Comparison of ENCODE assay signal across 8 cellular contexts in genomic region chr12:55997535-55997859, GRCh38. TPM values are rescaled to one million over a fixed set of nuclear protein-coding genes. Genes with fewer than 3 reads are reported as not detected.
DNase-seq lines count a peak whose midpoint lies in the region; ATAC-seq, FAIRE-seq and TF ChIP-seq lines count a peak whose summit lies in the region.

No MANE protein-coding gene starts in this region.

- DNase-seq in T-cell: no peak
- no peak for DNase-seq in left ventricle myocardium superior
- no peak for DNase-seq in skeletal muscle cell (ENCODE audit: low read depth)
- DNase-seq in cerebellar nuclear complex (lab: John Stamatoyannopoulos, UW): no peak
- DNase-seq in D721Med (ENCODE audit: insufficient read length, low spot score): no peak
- DNase-seq in activated CD4-positive, alpha-beta T cell treated with anti-CD3 and anti-CD28 coated beads, Interleukin-2, amount 50 U/mL, for 48 hours: no peak

- no peak for TF ChIP-seq CTCF in D721Med (IDR thresholded peaks at IDR 0.05; ENCODE audit: insufficient read depth, missing control alignments)

- ATAC-seq in GM19438 (IDR thresholded peaks at IDR 0.05; ENCODE audit: low read depth, unreplicated experiment) (peak; percentile 4), T-cell (replicated peaks in 1 of 4) (peak in 3 of 4 experiments; percentile 21 to 52 (median 32)), left ventricle myocardium superior (peak; percentile 4), GM18517 (IDR thresholded peaks at IDR 0.05; ENCODE audit: unreplicated experiment) (no peak)

- no peaks in the 10 kb centered on the region for H3K9me3 Mint-ChIP-seq in T-cell

- FAIRE-seq in D721Med (lab: Jason Lieb, UNC): no peak

- POLR2A ChIA-PET in T-cell (lab: Charles Lee): no interaction called here

- CTCF ChIA-PET in T-cell (lab: Charles Lee): interaction anchor here (0.5 to 2.5 kb wide), 9 partner anchors 8 to 85 kb away, joined by 3 to 9 read pairs (median 5); no protein-coding TSS in a partner anchor

- H3K27ac Mint-ChIP-seq in T-cell: peak overlapping the region in 1 of 2 donors; percentile 23

- intact Hi-C loops in left ventricle myocardium superior (cut with micrococcal nuclease): no loop called here

- H3K4me3 ChIP-seq in skeletal muscle cell (ENCODE audit: low read depth, low read length): peak overlapping the region; percentile 72

- H3K36me3 Mint-ChIP-seq in T-cell: peaks cover 7% of the 10 kb centered on the region

- peaks cover 0 to 9% of the 10 kb centered on the region in 2 donors for H3K27me3 Mint-ChIP-seq in T-cell

- peak overlapping the region; percentile 46 to 66 (median 56) for H3K4me3 Mint-ChIP-seq in T-cell

- peaks cover 21 to 24% (median 22%) of the 10 kb centered on the region in 3 donors for H3K4me1 Mint-ChIP-seq in T-cell

RNA-seq across cellular contexts. Expression of gene SUOX, which starts 0.4 kb away (rescaled TPM):
- total RNA-seq in T-cell: 1 to 10 TPM; 2.6 to 7.3 (median 3.2) TPM
- 27.9 TPM for total RNA-seq in left ventricle myocardium superior

RNA-seq across cellular contexts. Expression of gene IKZF4, which starts 23.3 kb away (rescaled TPM):
- total RNA-seq in T-cell: 10 to 100 TPM in 3 of 5 donors, 1 to 10 TPM in 2; 6.1 to 14.9 (median 13.2) TPM
- total RNA-seq in left ventricle myocardium superior: 7.5 TPM

RNA-seq across cellular contexts. Expression of gene RAB5B, which starts 23.6 kb away (rescaled TPM):
- total RNA-seq in T-cell (10 to 100 TPM; 58.6 to 99.8 (median 85.7) TPM), left ventricle myocardium superior (128 TPM)

RNA-seq across cellular contexts. Expression of gene CDK2, which starts 30.9 kb away (rescaled TPM):
- total RNA-seq in T-cell: 10 to 100 TPM; 17.8 to 32.3 (median 23.3) TPM
- total RNA-seq in left ventricle myocardium superior: 8.4 TPM

RNA-seq across cellular contexts. Expression of gene PMEL, which starts 31.7 kb away (rescaled TPM):
- total RNA-seq in T-cell (under 1 TPM in 1 of 5 donors, not detected in 4; 0.20 TPM), left ventricle myocardium superior (0.57 TPM)
